Comparison of ENCODE assay signal across 1 cellular context in the genomic region with DNA sequence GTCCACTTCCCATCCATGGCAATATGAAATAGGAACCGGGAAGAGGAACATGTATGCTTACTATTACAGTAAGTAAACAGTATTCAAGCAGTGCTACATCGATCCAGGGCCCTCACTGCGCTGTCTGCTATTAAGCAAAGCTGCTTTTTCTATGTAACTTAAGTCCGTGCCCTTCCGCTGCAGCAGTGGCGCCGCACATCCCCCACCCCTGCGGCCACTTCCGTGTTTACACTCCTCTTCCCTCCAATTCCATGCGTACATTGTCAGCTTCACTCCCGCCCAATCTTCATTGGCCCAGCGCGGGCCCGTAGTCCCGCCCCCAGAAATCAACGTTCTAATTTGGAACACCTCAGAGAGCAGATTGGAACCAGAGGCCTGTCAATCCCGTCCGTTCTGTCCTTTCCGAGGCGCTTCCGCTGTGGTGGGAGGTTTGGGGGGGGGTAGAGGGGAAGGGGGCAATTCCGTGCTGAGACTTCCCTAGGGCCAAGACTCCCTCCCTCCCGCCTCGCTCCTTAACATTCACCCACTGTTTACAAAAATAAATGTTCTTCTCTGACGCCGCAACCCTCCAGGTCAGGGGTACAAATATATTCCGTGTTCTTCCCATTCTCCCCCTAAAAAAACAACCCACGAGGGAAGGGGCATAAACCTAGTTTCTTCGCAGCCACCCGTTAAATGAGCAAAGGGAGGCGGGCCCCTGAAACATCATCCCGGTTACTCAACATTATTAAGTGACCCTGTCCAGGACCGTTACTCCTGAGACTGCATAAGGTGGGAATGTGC.
TF ChIP-seq lines count a peak whose summit lies in the region.

No MANE protein-coding gene starts in this region.

TF ChIP-seq in K562, 482 proteins besides CTCF, POLR2A, EP300 and RAD21 (continued from another document and continues in another):
- TF ChIP-seq, protein P1, sequence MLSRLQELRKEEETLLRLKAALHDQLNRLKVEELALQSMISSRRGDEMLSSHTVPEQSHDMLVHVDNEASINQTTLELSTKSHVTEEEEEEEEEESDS (CRISPR knock-in tag; IDR thresholded peaks at IDR 0.05): no peak
- TF ChIP-seq SRSF1 (IDR thresholded peaks at IDR 0.05; ENCODE audit: low read depth, low read length): no peak
- TF ChIP-seq SIRT6 (IDR thresholded peaks at IDR 0.05; ENCODE audit: low read depth, low read length): no peak
- no peak for TF ChIP-seq CBX2 (IDR thresholded peaks at IDR 0.05; ENCODE audit: insufficient read depth, low read length, poor library complexity, severe bottlenecking)
- no peak for TF ChIP-seq PYGO2 (tag; IDR thresholded peaks at IDR 0.05)
- no peak for TF ChIP-seq TAL1 (IDR thresholded peaks at IDR 0.05)
- no peak for TF ChIP-seq KHSRP (IDR thresholded peaks at IDR 0.05)
- TF ChIP-seq ZNF311 (CRISPR knock-in tag; IDR thresholded peaks at IDR 0.05): no peak
- no peak for TF ChIP-seq ZNF584 (CRISPR knock-in tag; IDR thresholded peaks at IDR 0.05; ENCODE audit: low read depth)
- TF ChIP-seq ZNF253 (CRISPR knock-in tag; conservative IDR thresholded peaks at IDR 0.05): no peak
- TF ChIP-seq KDM2B (CRISPR knock-in tag; IDR thresholded peaks at IDR 0.05): no peak
- TF ChIP-seq ZSCAN32 (CRISPR knock-in tag; IDR thresholded peaks at IDR 0.05): no peak
- TF ChIP-seq, protein P2, sequence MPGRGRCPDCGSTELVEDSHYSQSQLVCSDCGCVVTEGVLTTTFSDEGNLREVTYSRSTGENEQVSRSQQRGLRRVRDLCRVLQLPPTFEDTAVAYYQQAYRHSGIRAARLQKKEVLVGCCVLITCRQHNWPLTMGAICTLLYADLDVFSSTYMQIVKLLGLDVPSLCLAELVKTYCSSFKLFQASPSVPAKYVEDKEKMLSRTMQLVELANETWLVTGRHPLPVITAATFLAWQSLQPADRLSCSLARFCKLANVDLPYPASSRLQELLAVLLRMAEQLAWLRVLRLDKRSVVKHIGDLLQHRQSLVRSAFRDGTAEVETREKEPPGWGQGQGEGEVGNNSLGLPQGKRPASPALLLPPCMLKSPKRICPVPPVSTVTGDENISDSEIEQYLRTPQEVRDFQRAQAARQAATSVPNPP (IDR thresholded peaks at IDR 0.05; ENCODE audit: borderline replicate concordance, insufficient read depth, insufficient read length): no peak
- TF ChIP-seq MEF2A (IDR thresholded peaks at IDR 0.05; ENCODE audit: control insufficient read depth, low read depth, low read length): no peak
- TF ChIP-seq, protein P3, sequence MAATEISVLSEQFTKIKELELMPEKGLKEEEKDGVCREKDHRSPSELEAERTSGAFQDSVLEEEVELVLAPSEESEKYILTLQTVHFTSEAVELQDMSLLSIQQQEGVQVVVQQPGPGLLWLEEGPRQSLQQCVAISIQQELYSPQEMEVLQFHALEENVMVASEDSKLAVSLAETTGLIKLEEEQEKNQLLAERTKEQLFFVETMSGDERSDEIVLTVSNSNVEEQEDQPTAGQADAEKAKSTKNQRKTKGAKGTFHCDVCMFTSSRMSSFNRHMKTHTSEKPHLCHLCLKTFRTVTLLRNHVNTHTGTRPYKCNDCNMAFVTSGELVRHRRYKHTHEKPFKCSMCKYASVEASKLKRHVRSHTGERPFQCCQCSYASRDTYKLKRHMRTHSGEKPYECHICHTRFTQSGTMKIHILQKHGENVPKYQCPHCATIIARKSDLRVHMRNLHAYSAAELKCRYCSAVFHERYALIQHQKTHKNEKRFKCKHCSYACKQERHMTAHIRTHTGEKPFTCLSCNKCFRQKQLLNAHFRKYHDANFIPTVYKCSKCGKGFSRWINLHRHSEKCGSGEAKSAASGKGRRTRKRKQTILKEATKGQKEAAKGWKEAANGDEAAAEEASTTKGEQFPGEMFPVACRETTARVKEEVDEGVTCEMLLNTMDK (IDR thresholded peaks at IDR 0.05; ENCODE audit: borderline replicate concordance, insufficient read depth, low read depth, low read length, poor library complexity, severe bottlenecking): no peak
- TF ChIP-seq CREM (IDR thresholded peaks at IDR 0.05; ENCODE audit: low read depth): peak; percentile 88
- TF ChIP-seq, protein P4, sequence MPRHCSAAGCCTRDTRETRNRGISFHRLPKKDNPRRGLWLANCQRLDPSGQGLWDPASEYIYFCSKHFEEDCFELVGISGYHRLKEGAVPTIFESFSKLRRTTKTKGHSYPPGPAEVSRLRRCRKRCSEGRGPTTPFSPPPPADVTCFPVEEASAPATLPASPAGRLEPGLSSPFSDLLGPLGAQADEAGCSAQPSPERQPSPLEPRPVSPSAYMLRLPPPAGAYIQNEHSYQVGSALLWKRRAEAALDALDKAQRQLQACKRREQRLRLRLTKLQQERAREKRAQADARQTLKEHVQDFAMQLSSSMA (CRISPR knock-in tag; IDR thresholded peaks at IDR 0.05): no peak
- no peak for TF ChIP-seq NFE2L1 (tag; IDR thresholded peaks at IDR 0.05; ENCODE audit: borderline replicate concordance, low read depth)
- TF ChIP-seq TEAD1 (CRISPR knock-in tag; IDR thresholded peaks at IDR 0.05): no peak
- TF ChIP-seq, protein P5, sequence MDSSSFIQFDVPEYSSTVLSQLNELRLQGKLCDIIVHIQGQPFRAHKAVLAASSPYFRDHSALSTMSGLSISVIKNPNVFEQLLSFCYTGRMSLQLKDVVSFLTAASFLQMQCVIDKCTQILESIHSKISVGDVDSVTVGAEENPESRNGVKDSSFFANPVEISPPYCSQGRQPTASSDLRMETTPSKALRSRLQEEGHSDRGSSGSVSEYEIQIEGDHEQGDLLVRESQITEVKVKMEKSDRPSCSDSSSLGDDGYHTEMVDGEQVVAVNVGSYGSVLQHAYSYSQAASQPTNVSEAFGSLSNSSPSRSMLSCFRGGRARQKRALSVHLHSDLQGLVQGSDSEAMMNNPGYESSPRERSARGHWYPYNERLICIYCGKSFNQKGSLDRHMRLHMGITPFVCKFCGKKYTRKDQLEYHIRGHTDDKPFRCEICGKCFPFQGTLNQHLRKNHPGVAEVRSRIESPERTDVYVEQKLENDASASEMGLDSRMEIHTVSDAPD (CRISPR knock-in tag; IDR thresholded peaks at IDR 0.05): no peak
- TF ChIP-seq, protein P6, sequence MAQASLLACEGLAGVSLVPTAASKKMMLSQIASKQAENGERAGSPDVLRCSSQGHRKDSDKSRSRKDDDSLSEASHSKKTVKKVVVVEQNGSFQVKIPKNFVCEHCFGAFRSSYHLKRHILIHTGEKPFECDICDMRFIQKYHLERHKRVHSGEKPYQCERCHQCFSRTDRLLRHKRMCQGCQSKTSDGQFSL (CRISPR knock-in tag; IDR thresholded peaks at IDR 0.05): peak; percentile 93
- TF ChIP-seq, protein P6 (tag; IDR thresholded peaks at IDR 0.05): peak in 1 of 2 experiments; percentile 94; a peak in 2 of 4 replicates
- TF ChIP-seq ZNF12 (CRISPR knock-in tag; IDR thresholded peaks at IDR 0.05): no peak
- TF ChIP-seq MTF1 (CRISPR knock-in tag; IDR thresholded peaks at IDR 0.05; ENCODE audit: borderline replicate concordance): no peak
- TF ChIP-seq KDM4B (IDR thresholded peaks at IDR 0.05; ENCODE audit: borderline replicate concordance in 2 of 2, low read depth in 1 of 2): no peak
- TF ChIP-seq MECOM (CRISPR knock-in tag; IDR thresholded peaks at IDR 0.05): no peak
- TF ChIP-seq XRCC3 (IDR thresholded peaks at IDR 0.05): no peak
- TF ChIP-seq NCOR1 (IDR thresholded peaks at IDR 0.05): no peak; the same call in none of the 2 replicates
- TF ChIP-seq MEIS2 (IDR thresholded peaks at IDR 0.05; ENCODE audit: partially characterized antibody): peak; percentile 60
- TF ChIP-seq TEAD4 (IDR thresholded peaks at IDR 0.05; ENCODE audit: low read length): no peak; the same call in 1 of the 2 replicates
- no peak for TF ChIP-seq TEAD4 (CRISPR knock-in tag; IDR thresholded peaks at IDR 0.05; ENCODE audit: borderline replicate concordance)
- no peak for TF ChIP-seq ZNF830 (CRISPR knock-in tag; IDR thresholded peaks at IDR 0.05)
- no peak for TF ChIP-seq CBFB (CRISPR knock-in tag; IDR thresholded peaks at IDR 0.05)
- TF ChIP-seq, protein P7, sequence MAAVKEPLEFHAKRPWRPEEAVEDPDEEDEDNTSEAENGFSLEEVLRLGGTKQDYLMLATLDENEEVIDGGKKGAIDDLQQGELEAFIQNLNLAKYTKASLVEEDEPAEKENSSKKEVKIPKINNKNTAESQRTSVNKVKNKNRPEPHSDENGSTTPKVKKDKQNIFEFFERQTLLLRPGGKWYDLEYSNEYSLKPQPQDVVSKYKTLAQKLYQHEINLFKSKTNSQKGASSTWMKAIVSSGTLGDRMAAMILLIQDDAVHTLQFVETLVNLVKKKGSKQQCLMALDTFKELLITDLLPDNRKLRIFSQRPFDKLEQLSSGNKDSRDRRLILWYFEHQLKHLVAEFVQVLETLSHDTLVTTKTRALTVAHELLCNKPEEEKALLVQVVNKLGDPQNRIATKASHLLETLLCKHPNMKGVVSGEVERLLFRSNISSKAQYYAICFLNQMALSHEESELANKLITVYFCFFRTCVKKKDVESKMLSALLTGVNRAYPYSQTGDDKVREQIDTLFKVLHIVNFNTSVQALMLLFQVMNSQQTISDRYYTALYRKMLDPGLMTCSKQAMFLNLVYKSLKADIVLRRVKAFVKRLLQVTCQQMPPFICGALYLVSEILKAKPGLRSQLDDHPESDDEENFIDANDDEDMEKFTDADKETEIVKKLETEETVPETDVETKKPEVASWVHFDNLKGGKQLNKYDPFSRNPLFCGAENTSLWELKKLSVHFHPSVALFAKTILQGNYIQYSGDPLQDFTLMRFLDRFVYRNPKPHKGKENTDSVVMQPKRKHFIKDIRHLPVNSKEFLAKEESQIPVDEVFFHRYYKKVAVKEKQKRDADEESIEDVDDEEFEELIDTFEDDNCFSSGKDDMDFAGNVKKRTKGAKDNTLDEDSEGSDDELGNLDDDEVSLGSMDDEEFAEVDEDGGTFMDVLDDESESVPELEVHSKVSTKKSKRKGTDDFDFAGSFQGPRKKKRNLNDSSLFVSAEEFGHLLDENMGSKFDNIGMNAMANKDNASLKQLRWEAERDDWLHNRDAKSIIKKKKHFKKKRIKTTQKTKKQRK (IDR thresholded peaks at IDR 0.05; ENCODE audit: borderline replicate concordance, low read depth, low read length): peak; percentile 58; the same call in 1 of the 2 replicates
- peak; percentile 60; the same call in 1 of the 2 replicates for TF ChIP-seq MTA3 (IDR thresholded peaks at IDR 0.05; ENCODE audit: borderline replicate concordance)
- TF ChIP-seq POU5F1 (IDR thresholded peaks at IDR 0.05; ENCODE audit: borderline replicate concordance, low read depth, low read length, partially characterized antibody): peak; percentile 67
- no peak for TF ChIP-seq ESRRB (CRISPR knock-in tag; IDR thresholded peaks at IDR 0.05; ENCODE audit: borderline replicate concordance)
- peak; percentile 97; the same call in 1 of the 2 replicates for TF ChIP-seq RB1 (IDR thresholded peaks at IDR 0.05; ENCODE audit: low read depth)
- TF ChIP-seq EP400 (IDR thresholded peaks at IDR 0.05): peak; percentile 82
- TF ChIP-seq TRIM28 (IDR thresholded peaks at IDR 0.05): peak; percentile 24; the same call in 1 of the 2 replicates
- no peak for TF ChIP-seq ZNF143 (CRISPR knock-in tag; IDR thresholded peaks at IDR 0.05)
- peak; percentile 69; the same call in 1 of the 2 replicates for TF ChIP-seq ATF7 (IDR thresholded peaks at IDR 0.05)
- TF ChIP-seq SRF (CRISPR knock-in tag; IDR thresholded peaks at IDR 0.05): peak in 1 of 2 experiments; percentile 15; a peak in 1 of 4 replicates
- TF ChIP-seq PRMT5 (CRISPR knock-in tag; IDR thresholded peaks at IDR 0.05): no peak
- TF ChIP-seq, protein P8, sequence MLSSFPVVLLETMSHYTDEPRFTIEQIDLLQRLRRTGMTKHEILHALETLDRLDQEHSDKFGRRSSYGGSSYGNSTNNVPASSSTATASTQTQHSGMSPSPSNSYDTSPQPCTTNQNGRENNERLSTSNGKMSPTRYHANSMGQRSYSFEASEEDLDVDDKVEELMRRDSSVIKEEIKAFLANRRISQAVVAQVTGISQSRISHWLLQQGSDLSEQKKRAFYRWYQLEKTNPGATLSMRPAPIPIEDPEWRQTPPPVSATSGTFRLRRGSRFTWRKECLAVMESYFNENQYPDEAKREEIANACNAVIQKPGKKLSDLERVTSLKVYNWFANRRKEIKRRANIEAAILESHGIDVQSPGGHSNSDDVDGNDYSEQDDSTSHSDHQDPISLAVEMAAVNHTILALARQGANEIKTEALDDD (IDR thresholded peaks at IDR 0.05): no peak
- TF ChIP-seq NFE2 (IDR thresholded peaks at IDR 0.05; ENCODE audit: low read depth): no peak
- TF ChIP-seq ZNF444 (CRISPR knock-in tag; IDR thresholded peaks at IDR 0.05): no peak
- no peak for TF ChIP-seq SMAD1 (IDR thresholded peaks at IDR 0.05; ENCODE audit: low read depth, low read length, partially characterized antibody)
- TF ChIP-seq NFYB (IDR thresholded peaks at IDR 0.05; ENCODE audit: extremely low read depth, insufficient read length): peak; percentile 89
- TF ChIP-seq, protein P9, sequence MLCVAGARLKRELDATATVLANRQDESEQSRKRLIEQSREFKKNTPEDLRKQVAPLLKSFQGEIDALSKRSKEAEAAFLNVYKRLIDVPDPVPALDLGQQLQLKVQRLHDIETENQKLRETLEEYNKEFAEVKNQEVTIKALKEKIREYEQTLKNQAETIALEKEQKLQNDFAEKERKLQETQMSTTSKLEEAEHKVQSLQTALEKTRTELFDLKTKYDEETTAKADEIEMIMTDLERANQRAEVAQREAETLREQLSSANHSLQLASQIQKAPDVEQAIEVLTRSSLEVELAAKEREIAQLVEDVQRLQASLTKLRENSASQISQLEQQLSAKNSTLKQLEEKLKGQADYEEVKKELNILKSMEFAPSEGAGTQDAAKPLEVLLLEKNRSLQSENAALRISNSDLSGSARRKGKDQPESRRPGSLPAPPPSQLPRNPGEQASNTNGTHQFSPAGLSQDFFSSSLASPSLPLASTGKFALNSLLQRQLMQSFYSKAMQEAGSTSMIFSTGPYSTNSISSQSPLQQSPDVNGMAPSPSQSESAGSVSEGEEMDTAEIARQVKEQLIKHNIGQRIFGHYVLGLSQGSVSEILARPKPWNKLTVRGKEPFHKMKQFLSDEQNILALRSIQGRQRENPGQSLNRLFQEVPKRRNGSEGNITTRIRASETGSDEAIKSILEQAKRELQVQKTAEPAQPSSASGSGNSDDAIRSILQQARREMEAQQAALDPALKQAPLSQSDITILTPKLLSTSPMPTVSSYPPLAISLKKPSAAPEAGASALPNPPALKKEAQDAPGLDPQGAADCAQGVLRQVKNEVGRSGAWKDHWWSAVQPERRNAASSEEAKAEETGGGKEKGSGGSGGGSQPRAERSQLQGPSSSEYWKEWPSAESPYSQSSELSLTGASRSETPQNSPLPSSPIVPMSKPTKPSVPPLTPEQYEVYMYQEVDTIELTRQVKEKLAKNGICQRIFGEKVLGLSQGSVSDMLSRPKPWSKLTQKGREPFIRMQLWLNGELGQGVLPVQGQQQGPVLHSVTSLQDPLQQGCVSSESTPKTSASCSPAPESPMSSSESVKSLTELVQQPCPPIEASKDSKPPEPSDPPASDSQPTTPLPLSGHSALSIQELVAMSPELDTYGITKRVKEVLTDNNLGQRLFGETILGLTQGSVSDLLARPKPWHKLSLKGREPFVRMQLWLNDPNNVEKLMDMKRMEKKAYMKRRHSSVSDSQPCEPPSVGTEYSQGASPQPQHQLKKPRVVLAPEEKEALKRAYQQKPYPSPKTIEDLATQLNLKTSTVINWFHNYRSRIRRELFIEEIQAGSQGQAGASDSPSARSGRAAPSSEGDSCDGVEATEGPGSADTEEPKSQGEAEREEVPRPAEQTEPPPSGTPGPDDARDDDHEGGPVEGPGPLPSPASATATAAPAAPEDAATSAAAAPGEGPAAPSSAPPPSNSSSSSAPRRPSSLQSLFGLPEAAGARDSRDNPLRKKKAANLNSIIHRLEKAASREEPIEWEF (CRISPR knock-in tag; IDR thresholded peaks at IDR 0.05): no peak
- TF ChIP-seq HMG20A (CRISPR knock-in tag; conservative IDR thresholded peaks at IDR 0.05): no peak
- TF ChIP-seq ATF1 (CRISPR knock-in tag; IDR thresholded peaks at IDR 0.05): no peak
- peak; percentile 86 for TF ChIP-seq ATF1 (tag; IDR thresholded peaks at IDR 0.05)
